Comparison of ENCODE assay signal across 17 cellular contexts in the genomic region with DNA sequence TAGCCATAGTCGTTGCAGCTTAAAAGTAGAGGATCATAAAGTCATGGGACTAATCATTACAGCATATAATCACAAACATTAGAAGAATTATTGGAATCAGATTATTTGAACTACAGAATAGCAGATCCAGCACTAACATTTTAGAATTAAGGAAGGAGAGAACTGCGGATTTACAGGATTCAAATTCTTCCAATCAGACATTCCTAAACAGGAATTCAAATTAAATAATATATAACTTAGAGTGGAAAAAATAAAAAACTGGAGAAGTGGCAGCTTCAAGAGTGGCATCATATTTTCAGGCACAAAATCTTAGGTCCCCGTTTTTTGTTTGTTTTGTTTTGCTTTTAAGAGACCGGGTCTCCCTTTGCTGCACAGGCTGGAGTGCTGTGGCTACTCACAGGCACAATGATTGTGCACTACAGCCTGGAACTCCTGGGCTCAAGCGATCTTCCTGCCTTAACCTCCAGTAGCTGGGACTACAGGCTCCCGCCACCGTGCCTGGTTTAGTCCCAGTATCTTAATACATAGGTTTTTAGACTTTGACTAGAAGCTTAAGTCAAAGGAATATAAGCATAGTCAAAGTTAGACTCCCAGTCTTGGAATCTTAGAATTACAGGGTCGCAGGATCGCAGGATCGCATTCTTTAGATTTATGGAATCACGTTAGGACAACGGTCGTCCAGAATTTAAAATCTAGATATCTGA. TPM values are rescaled to one million over a fixed set of nuclear protein-coding genes. Genes with fewer than 3 reads are reported as not detected.
"Had no signal": no experiment of that assay in that cellular context is flagged by ENCODE, and none has a peak within 500 bp of the region (broad histone marks: within the 10 kb centered on the region; RNA-seq: fewer than 3 reads in every experiment).

No MANE protein-coding gene starts in this region.

- FAIRE-seq: bronchial epithelial cell, small intestine had no signal

- H3K9me3 ChIP-seq: ascending aorta, gastrocnemius medialis, heart right ventricle, tibial artery, vagina had no signal

- H3K4me1 Mint-ChIP-seq: nephron progenitor cell had no signal

- H3K4me3 Mint-ChIP-seq: activated CD8-positive, alpha-beta T cell treated with anti-CD3 and anti-CD28 coated beads, Interleukin-2, amount 10 ng/mL, durations not matched to agents 7 days and 5 days; nephron progenitor cell had no signal

- H3K4me3 ChIP-seq: heart right ventricle, tibial artery had no signal

- ATAC-seq: activated CD8-positive, alpha-beta T cell treated with anti-CD3 and anti-CD28 coated beads, Interleukin-2, amount 10 ng/mL, durations not matched to agents 7 days and 5 days; gastrocnemius medialis; heart right ventricle; left ventricle myocardium superior had no signal

- H3K36me3 ChIP-seq: ascending aorta, gastrocnemius medialis, heart right ventricle, tibial artery, vagina had no signal

- DNase-seq: activated CD8-positive, alpha-beta memory T cell treated with anti-CD3 and anti-CD28 coated beads, Interleukin-2, amount 50 U/mL, for 48 hours; activated CD8-positive, alpha-beta T cell treated with anti-CD3 and anti-CD28 coated beads, Interleukin-2, amount 10 ng/mL, durations not matched to agents 7 days and 5 days; activated naive CD4-positive, alpha-beta T cell; gastrocnemius medialis; heart right ventricle; left ventricle myocardium superior; mesendoderm; nephron progenitor cell; small intestine; T-helper 9 cell; tibial artery had no signal

- H3K9me3 Mint-ChIP-seq: nephron progenitor cell had no signal

- H3K27ac Mint-ChIP-seq: activated CD8-positive, alpha-beta T cell treated with anti-CD3 and anti-CD28 coated beads, Interleukin-2, amount 10 ng/mL, durations not matched to agents 7 days and 5 days; nephron progenitor cell had no signal

- H3K27ac ChIP-seq: ascending aorta, gastrocnemius medialis, heart right ventricle, tibial artery, vagina had no signal

RNA-seq across cellular contexts. Expression of gene FOXE1, which starts 2.1 kb away (rescaled TPM):
- total RNA-seq: ascending aorta, endothelial cell of umbilical vein, fibroblast of lung, gastrocnemius medialis, heart right ventricle, left ventricle myocardium superior, osteocyte had no signal
- polyA plus RNA-seq: endothelial cell of umbilical vein, heart right ventricle, small intestine had no signal
